8 cellular contexts compared by ENCODE assay signal in the genomic region with DNA sequence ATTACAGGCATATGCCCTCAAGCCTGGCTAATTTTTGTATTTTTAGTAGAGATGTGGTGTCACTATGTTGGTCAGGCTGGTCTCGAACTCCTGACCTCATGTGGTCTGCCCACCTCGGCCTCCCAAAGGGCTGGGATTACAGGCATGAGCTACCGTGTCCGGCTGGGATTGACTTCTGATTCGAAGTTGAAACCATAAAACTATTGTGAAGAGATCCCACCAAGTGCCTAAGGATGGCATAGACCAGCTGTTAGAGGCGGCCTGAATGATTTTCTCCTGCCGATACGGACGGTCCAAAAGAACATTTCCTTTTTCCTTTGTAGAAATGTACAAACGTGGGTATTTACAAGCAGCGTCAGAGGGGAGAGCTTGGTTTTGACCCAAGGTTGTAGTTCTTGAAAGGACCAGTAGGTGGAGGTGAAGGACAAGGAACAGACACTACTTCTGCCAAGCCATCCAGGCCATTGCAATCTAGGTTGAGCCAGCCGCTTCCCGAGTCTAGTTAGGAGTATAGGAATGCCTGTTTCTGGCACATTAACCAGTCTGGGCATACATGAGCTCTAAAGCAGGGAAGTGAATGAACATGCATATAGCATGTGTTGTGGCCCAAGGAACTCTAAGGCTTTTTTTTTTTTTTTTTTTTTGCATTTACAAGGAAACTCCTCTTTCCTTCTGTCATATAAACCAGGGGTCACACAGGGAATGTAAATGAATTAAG. TPM values are rescaled to one million over a fixed set of nuclear protein-coding genes. Genes with fewer than 3 reads are reported as not detected.
A peak's percentile ranks its signal among the peaks of the same experiment; 100 is the strongest.
DNase-seq lines count a peak whose midpoint lies in the region; ATAC-seq, FAIRE-seq and TF ChIP-seq lines count a peak whose summit lies in the region.

No MANE protein-coding gene starts in this region.

- H3K9me3 ChIP-seq in small intestine (ENCODE audit: control insufficient read depth, low read depth) = no peaks in the 10 kb centered on the region

- in situ Hi-C loops in astrocyte of the cerebellum (cut with HindIII; ENCODE audit: low sequenced_read_pairs) = no loop called here

- no peaks in the 10 kb centered on the region for H3K36me3 ChIP-seq in small intestine (ENCODE audit: control insufficient read depth in 2 of 2, insufficient read depth in 2 of 2, low read length in 2 of 2)

- H3K4me1 ChIP-seq in small intestine (ENCODE audit: control insufficient read depth in 2 of 2, insufficient read depth in 1 of 2, low read depth in 1 of 2, low read length in 1 of 2) = no peaks in the 10 kb centered on the region

- no peak overlapping the region for H3K27ac ChIP-seq in small intestine (ENCODE audit: low read depth in 1 of 2, low read length in 1 of 2)

- WGBS in small intestine, 3 donors = 7 to 17% (median 10%) methylated on average over 13 of the region's 13 CpGs

- H3K27me3 ChIP-seq in small intestine (ENCODE audit: control insufficient read depth in 2 of 2, insufficient read depth in 2 of 2, low read length in 2 of 2) = peaks cover 0 to 2% of the 10 kb centered on the region in 2 donors

- ATAC-seq in GM21723 (IDR thresholded peaks at IDR 0.05; ENCODE audit: unreplicated experiment) (peak; percentile 57), HG03571 (IDR thresholded peaks at IDR 0.05; ENCODE audit: unreplicated experiment) (no peak)

- no peak for FAIRE-seq in small intestine (lab: Jason Lieb, UNC)

- peak in 12 of 14 donors; percentile 6 to 76 (median 36) for DNase-seq in C1 segment of cervical spinal cord (lab: John Stamatoyannopoulos, UW)
- peak; percentile 86 for DNase-seq in NCI-H2029 treated with DMSO at 0.1 percent for 48 hours (lab: John Stamatoyannopoulos, UW)
- peak; percentile 85 for DNase-seq in T1000 (lab: John Stamatoyannopoulos, UW)
- peak; percentile 90 for DNase-seq in astrocyte of the cerebellum (ENCODE audit: low read depth)
- peak; percentile 57 to 87 for DNase-seq in hippocampal formation (lab: John Stamatoyannopoulos, UW)
- peak; percentile 85 for DNase-seq in small intestine

- peak; percentile 86 for TF ChIP-seq CTCF in astrocyte of the cerebellum (IDR thresholded peaks at IDR 0.05; ENCODE audit: low read depth, low read length, missing control alignments)

- H3K4me3 ChIP-seq in astrocyte of the cerebellum (ENCODE audit: low read depth, low read length) (no peak overlapping the region), small intestine (ENCODE audit: low read depth in 1 of 2, low read length in 2 of 2) (no peak overlapping the region)

RNA-seq across cellular contexts. Expression of a gene that starts 29.0 kb away (rescaled TPM):
- 1 to 10 TPM; 2.2 to 3.5 (median 2.2) TPM for polyA plus RNA-seq in small intestine

RNA-seq across cellular contexts. Expression of a gene that starts 29.3 kb away (rescaled TPM):
- polyA plus RNA-seq in small intestine = 10 to 100 TPM; 43.6 to 66.2 (median 49.2) TPM

RNA-seq across cellular contexts. Expression of a gene that starts 35.3 kb away (rescaled TPM):
- polyA plus RNA-seq in small intestine = 1 to 10 TPM; 1.3 to 1.8 (median 1.4) TPM

RNA-seq across cellular contexts. Expression of a gene that starts 56.4 kb away (rescaled TPM):
- 10 to 100 TPM; 24.9 to 30.1 (median 27.7) TPM for polyA plus RNA-seq in small intestine

Comparison
In these comparisons a context has a peak if more than half of its experiments do, and no peak if none do; other contexts are left out.
1. DNase-seq: peak in every context shown above with its lines; median percentile 90 in astrocyte of the cerebellum; 86 in NCI-H2029 treated with DMSO at 0.1 percent for 48 hours; 85 in T1000; 85 in small intestine; 72 in hippocampal formation; 36 in C1 segment of cervical spinal cord.